12 cellular contexts compared by ENCODE assay signal in the genomic region with DNA sequence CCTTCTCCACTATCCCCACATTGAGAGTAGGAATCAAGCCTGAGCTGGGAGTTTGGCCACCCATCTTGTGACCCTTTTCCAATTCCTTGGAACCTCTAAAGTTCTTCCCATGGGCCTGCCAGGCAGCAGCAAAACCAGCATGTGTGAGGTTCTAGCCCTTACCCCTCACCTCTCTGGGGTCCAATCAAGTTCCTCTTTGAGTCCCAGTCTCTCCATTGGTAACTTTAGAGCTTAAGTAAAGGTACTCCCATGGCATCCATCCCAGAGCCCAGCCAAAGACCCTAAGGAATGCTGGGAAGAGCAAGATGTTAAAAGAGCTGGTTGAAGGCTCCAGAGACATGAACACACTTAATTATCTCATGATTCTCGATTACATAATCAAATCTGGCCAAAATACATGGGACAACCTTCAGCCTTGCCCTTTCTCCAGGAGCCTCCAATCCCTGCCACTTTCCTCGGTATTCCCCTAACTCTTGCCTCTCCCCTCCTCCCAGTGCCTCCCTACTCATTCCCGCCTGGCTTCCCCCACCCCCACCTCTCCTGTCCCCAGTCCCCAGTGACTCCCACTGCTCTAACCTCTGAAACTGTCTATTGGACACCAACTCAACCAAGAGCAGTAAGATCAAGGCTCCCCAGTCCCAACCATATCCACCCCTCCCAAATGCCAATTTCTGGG. TPM values are rescaled to one million over a fixed set of nuclear protein-coding genes. Genes with fewer than 3 reads are reported as not detected.
DNase-seq lines count a peak whose midpoint lies in the region; ATAC-seq and TF ChIP-seq lines count a peak whose summit lies in the region.
"Had no signal": no experiment of that assay in that cellular context is flagged by ENCODE, and none has a peak within 500 bp of the region (broad histone marks: within the 10 kb centered on the region; RNA-seq: fewer than 3 reads in every experiment).

No MANE protein-coding gene starts in this region.

- no peaks in the 10 kb centered on the region for H3K9me3 Mint-ChIP-seq in chondrocyte (ENCODE audit: low read depth)
- no peaks in the 10 kb centered on the region for H3K9me3 Mint-ChIP-seq in nephron

- peaks cover 23 to 68% (median 57%) of the 10 kb centered on the region in 9 donors for H3K4me1 ChIP-seq in heart right ventricle
- peaks cover 0 to 20% of the 10 kb centered on the region in 2 donors for H3K4me1 ChIP-seq in uterus

- H3K27me3 ChIP-seq in heart right ventricle (peaks cover 0 to 5% (median 0%) of the 10 kb centered on the region in 7 donors), uterus (no peaks in the 10 kb centered on the region)

- H3K9me3 ChIP-seq in heart right ventricle (no peaks in the 10 kb centered on the region), uterus (no peaks in the 10 kb centered on the region)

- 50 to 58% methylated on average over 3 of the region's 3 CpGs for WGBS in heart right ventricle, 2 donors

- peaks cover 0 to 28% (median 3%) of the 10 kb centered on the region in 9 donors for H3K36me3 ChIP-seq in heart right ventricle
- no peaks in the 10 kb centered on the region for H3K36me3 ChIP-seq in uterus

- peak overlapping the region; percentile 92 for H3K4me3 Mint-ChIP-seq in chondrocyte (ENCODE audit: unreplicated experiment)
- H3K4me3 Mint-ChIP-seq in nephron, result peak overlapping the region; percentile 94 to 99 (median 96)

- in situ Hi-C loops in GM13976 (cut with MboI; ENCODE audit: low sequenced_read_pairs, unreplicated experiment), result no loop called here

- no peak for TF ChIP-seq CTCF in heart right ventricle (IDR thresholded peaks at IDR 0.05)
- TF ChIP-seq CTCF in chondrocyte (IDR thresholded peaks at IDR 0.05), result no peak
- no peak for TF ChIP-seq CTCF in nephron (IDR thresholded peaks at IDR 0.05; ENCODE audit: unreplicated experiment in 3 of 3)
- no peak for TF ChIP-seq CTCF in uterus (IDR thresholded peaks at IDR 0.05)
- TF ChIP-seq CTCF in GM13976 (IDR thresholded peaks at IDR 0.05; ENCODE audit: borderline replicate concordance, control extremely low read depth, extremely low read depth, insufficient read depth, missing control alignments), result no peak

- peaks cover 53% of the 10 kb centered on the region for H3K4me1 Mint-ChIP-seq in chondrocyte (ENCODE audit: low read depth)
- H3K4me1 Mint-ChIP-seq in nephron, result peaks cover 55% of the 10 kb centered on the region

- H3K27ac Mint-ChIP-seq in chondrocyte (ENCODE audit: unreplicated experiment) (peak overlapping the region; percentile 99), nephron (peak overlapping the region; percentile 97 to 100 (median 99))

- no peak for ATAC-seq in heart right ventricle

- no peak for TF ChIP-seq POLR2A in uterus (IDR thresholded peaks at IDR 0.05)

- peak overlapping the region in 5 of 10 donors; percentile 63 to 84 (median 79) for H3K4me3 ChIP-seq in heart right ventricle
- H3K4me3 ChIP-seq in uterus, result no peak overlapping the region

- H3K36me3 Mint-ChIP-seq in chondrocyte (ENCODE audit: low read depth) (peaks cover 9% of the 10 kb centered on the region), nephron (ENCODE audit: low read depth) (peaks cover 12% of the 10 kb centered on the region)

- peak overlapping the region; percentile 93 to 100 (median 99) for H3K27ac ChIP-seq in heart right ventricle
- peak overlapping the region; percentile 97 to 99 for H3K27ac ChIP-seq in uterus

- DNase-seq in heart right ventricle (peak in 1 of 2 donors; percentile 5), cardiac septum (ENCODE audit: low spot score) (no peak), chondrocyte (ENCODE audit: low spot score) (no peak), uterus (no peak), GM13976 (ENCODE audit: low spot score) (no peak), Ammon's horn (ENCODE audit: low spot score) (no peak)
- no peak for DNase-seq in activated CD8-positive, alpha-beta memory T cell treated with anti-CD3 and anti-CD28 coated beads, Interleukin-2, amount 50 U/mL, for 4 hours
- DNase-seq: activated CD4-positive, alpha-beta T cell treated with anti-CD3 and anti-CD28 coated beads, Interleukin-2, amount 50 U/mL, for 4 hours; central memory CD4-positive, alpha-beta T cell; NCI-H1105 treated with DMSO at 0.1 percent for 48 hours; occipital lobe had no signal

- intact Hi-C loops in heart right ventricle (cut with DNase I) (loop anchor here in 2 of 10 donors (5.0 kb wide), 1 partner anchor 38 kb away; a partner anchor contains a TSS), cardiac septum (cut with DNase I) (loop anchor here (10.0 kb wide), 1 partner anchor 1010 kb away; no protein-coding TSS in a partner anchor), uterus (cut with DNase I; ENCODE audit: low total_unique reads) (no loop called here)

- no peaks in the 10 kb centered on the region for H3K27me3 Mint-ChIP-seq in chondrocyte (ENCODE audit: low read depth)
- peaks cover 6% of the 10 kb centered on the region for H3K27me3 Mint-ChIP-seq in nephron (ENCODE audit: low read depth)

RNA-seq across cellular contexts. Expression of a gene that starts 4.8 kb away (rescaled TPM):
- total RNA-seq in heart right ventricle, result 100 to 1,000 TPM in 3 of 10 donors, 10 to 100 TPM in 7; 60.6 to 139 (median 77.1) TPM
- polyA plus RNA-seq in heart right ventricle, result 100 to 1,000 TPM in 1 of 2 donors, 10 to 100 TPM in 1; 68.1 to 364 TPM
- total RNA-seq in cardiac septum, result 99.3 TPM
- 104 to 107 TPM (median 105 TPM) in 3 replicates for total RNA-seq in chondrocyte
- total RNA-seq in uterus, result 100 to 1,000 TPM in 2 of 4 donors, 10 to 100 TPM in 2; 64.0 to 394 (median 112) TPM

RNA-seq across cellular contexts. Expression of a gene that starts 34.2 kb away (rescaled TPM):
- 10 to 100 TPM; 40.9 to 63.0 (median 47.4) TPM for total RNA-seq in heart right ventricle
- polyA plus RNA-seq in heart right ventricle, result 10 to 100 TPM; 20.5 to 63.9 TPM
- 63.5 TPM for total RNA-seq in cardiac septum
- total RNA-seq in chondrocyte, result 37.1 to 40.2 TPM (median 38.5 TPM) in 3 replicates
- total RNA-seq in uterus, result 10 to 100 TPM; 15.9 to 75.5 (median 28.9) TPM

RNA-seq across cellular contexts. Expression of a gene that starts 38.8 kb away (rescaled TPM):
- total RNA-seq in heart right ventricle (100 to 1,000 TPM; 364 to 477 (median 431) TPM), cardiac septum (324 TPM), chondrocyte (270 to 336 TPM (median 323 TPM) in 3 replicates), uterus (1,000 to 10,000 TPM in 1 of 4 donors, 100 to 1,000 TPM in 3; 388 to 1,076 (median 585) TPM)
- polyA plus RNA-seq in heart right ventricle, result 10 to 100 TPM; 53.2 to 63.5 TPM

RNA-seq across cellular contexts. Expression of a gene that starts 52.4 kb away (rescaled TPM):
- 10 to 100 TPM; 27.0 to 75.6 (median 37.7) TPM for total RNA-seq in heart right ventricle
- polyA plus RNA-seq in heart right ventricle, result 100 to 1,000 TPM in 1 of 2 donors, 10 to 100 TPM in 1; 61.5 to 182 TPM
- total RNA-seq in cardiac septum, result 42.3 TPM
- total RNA-seq in chondrocyte, result 7.0 to 10.0 TPM (median 8.9 TPM) in 3 replicates
- 100 to 1,000 TPM in 3 of 4 donors, 10 to 100 TPM in 1; 48.7 to 762 (median 252) TPM for total RNA-seq in uterus

RNA-seq across cellular contexts. Expression of a gene that starts 58.3 kb away (rescaled TPM):
- not detected for total RNA-seq in heart right ventricle
- polyA plus RNA-seq in heart right ventricle, result under 1 TPM in 1 of 2 donors, not detected in 1; 0.03 TPM
- not detected for total RNA-seq in cardiac septum
- not detected in 3 replicates for total RNA-seq in chondrocyte
- under 1 TPM in 1 of 4 donors, not detected in 3; 0.82 TPM for total RNA-seq in uterus
- total RNA-seq: occipital lobe had no signal
